ENCODE assay signal across 1 cellular context in genomic region chr17:42928714-42929496, GRCh38.
A peak's percentile ranks its signal among the peaks of the same experiment; 100 is the strongest.
TF ChIP-seq lines count a peak whose summit lies in the region.

No MANE protein-coding gene starts in this region.

TF ChIP-seq in HepG2, 621 proteins besides CTCF, POLR2A, EP300 and RAD21 (continued from another document):
- TF ChIP-seq ZNF609 (CRISPR knock-in tag; IDR thresholded peaks at IDR 0.05; ENCODE audit: borderline replicate concordance): no peak
- no peak for TF ChIP-seq HOXA3 (CRISPR knock-in tag; IDR thresholded peaks at IDR 0.05)
- no peak for TF ChIP-seq TBP (CRISPR knock-in tag; IDR thresholded peaks at IDR 0.05)
- TF ChIP-seq FLYWCH1 (CRISPR knock-in tag; IDR thresholded peaks at IDR 0.05): no peak
- TF ChIP-seq ZSCAN9 (CRISPR knock-in tag; IDR thresholded peaks at IDR 0.05; ENCODE audit: borderline replicate concordance): peak; percentile 78; the same call in 1 of the 2 replicates
- TF ChIP-seq FOXK1 (CRISPR knock-in tag; IDR thresholded peaks at IDR 0.05; ENCODE audit: borderline replicate concordance, low read depth): peak; percentile 68; the same call in 1 of the 2 replicates
- no peak for TF ChIP-seq ZHX1 (CRISPR knock-in tag; IDR thresholded peaks at IDR 0.05; ENCODE audit: low read depth)
- peak; percentile 97 for TF ChIP-seq STAG1 (CRISPR knock-in tag; IDR thresholded peaks at IDR 0.05)
- TF ChIP-seq ETV5 (CRISPR knock-in tag; IDR thresholded peaks at IDR 0.05; ENCODE audit: borderline replicate concordance): peak; percentile 40; the same call in 1 of the 2 replicates
- peak; percentile 50; the same call in 1 of the 2 replicates for TF ChIP-seq DMAP1 (CRISPR knock-in tag; IDR thresholded peaks at IDR 0.05)
- TF ChIP-seq ZNF362 (CRISPR knock-in tag; IDR thresholded peaks at IDR 0.05; ENCODE audit: borderline replicate concordance): no peak; the same call in 1 of the 2 replicates
- TF ChIP-seq ZNF143 (CRISPR knock-in tag; IDR thresholded peaks at IDR 0.05): no peak
- TF ChIP-seq RFX5 (IDR thresholded peaks at IDR 0.05; ENCODE audit: low read depth, low read length): no peak
